ENCODE assay signal across 8 cellular contexts in the genomic region with DNA sequence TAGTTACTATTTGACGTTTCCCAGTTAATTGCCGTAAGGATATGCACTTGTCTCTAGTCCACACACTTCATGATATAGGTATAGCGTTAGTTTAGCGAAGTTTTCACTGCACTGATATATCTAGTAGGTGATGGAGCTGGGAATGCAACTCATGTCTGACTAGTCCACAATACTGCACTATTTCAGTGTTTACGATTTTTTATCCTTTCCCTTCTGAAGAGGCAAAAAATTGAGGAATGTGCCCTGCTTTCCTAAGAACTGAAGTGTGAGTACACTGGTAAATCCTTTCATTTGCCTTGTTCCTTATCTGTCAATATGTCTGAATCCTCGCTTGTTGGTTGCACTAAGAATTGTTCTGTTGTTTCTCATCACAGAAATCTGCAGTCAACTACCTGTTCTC. TPM values are rescaled to one million over a fixed set of nuclear protein-coding genes. Genes with fewer than 3 reads are reported as not detected.
DNase-seq lines count a peak whose midpoint lies in the region; ATAC-seq and TF ChIP-seq lines count a peak whose summit lies in the region.

No MANE protein-coding gene starts in this region.

- H3K4me3 Mint-ChIP-seq in activated CD8-positive, alpha-beta memory T cell treated with anti-CD3 and anti-CD28 coated beads, Interleukin-2, amount 10 ng/mL, durations not matched to agents 7 days and 5 days, result peak overlapping the region; percentile 88
- H3K4me3 Mint-ChIP-seq in activated naive CD8-positive, alpha-beta T cell treated with anti-CD3 and anti-CD28 coated beads for 36 hours, result peak overlapping the region; percentile 95

- peaks cover 33% of the 10 kb centered on the region for H3K36me3 Mint-ChIP-seq in activated CD8-positive, alpha-beta memory T cell treated with anti-CD3 and anti-CD28 coated beads, Interleukin-2, amount 10 ng/mL, durations not matched to agents 7 days and 5 days
- peaks cover 37% of the 10 kb centered on the region for H3K36me3 Mint-ChIP-seq in activated naive CD8-positive, alpha-beta T cell treated with anti-CD3 and anti-CD28 coated beads for 36 hours

- no peak for DNase-seq in activated CD8-positive, alpha-beta memory T cell treated with anti-CD3 and anti-CD28 coated beads, Interleukin-2, amount 10 ng/mL, durations not matched to agents 7 days and 5 days
- DNase-seq in activated CD8-positive, alpha-beta memory T cell treated with anti-CD3 and anti-CD28 coated beads for 24 hours, result no peak
- no peak for DNase-seq in activated naive CD8-positive, alpha-beta T cell treated with anti-CD3 and anti-CD28 coated beads for 36 hours
- DNase-seq in kidney epithelial cell (ENCODE audit: low read depth) (no peak), thyroid gland (no peak), NCI-H187 (lab: John Stamatoyannopoulos, UW) (no peak), NCI-H1417 (lab: John Stamatoyannopoulos, UW) (no peak)

- intact Hi-C loops in thyroid gland (cut with DNase I), result no loop called here

- TF ChIP-seq POLR2A in thyroid gland (IDR thresholded peaks at IDR 0.05), result no peak

- peak overlapping the region in 2 of 3 donors; percentile 58 to 69 for H3K27ac ChIP-seq in thyroid gland

- 49 to 50% methylated on average over 6 of the region's 6 CpGs for WGBS in thyroid gland, 2 donors

- no peaks in the 10 kb centered on the region for H3K9me3 ChIP-seq in thyroid gland

- H3K27me3 Mint-ChIP-seq in activated CD8-positive, alpha-beta memory T cell treated with anti-CD3 and anti-CD28 coated beads, Interleukin-2, amount 10 ng/mL, durations not matched to agents 7 days and 5 days, result no peaks in the 10 kb centered on the region
- peaks cover 4% of the 10 kb centered on the region for H3K27me3 Mint-ChIP-seq in activated naive CD8-positive, alpha-beta T cell treated with anti-CD3 and anti-CD28 coated beads for 36 hours

- H3K4me3 ChIP-seq in kidney epithelial cell (ENCODE audit: low read depth, low read length), result peak overlapping the region; percentile 66
- H3K4me3 ChIP-seq in thyroid gland (replicated peaks in 1 of 3), result peak overlapping the region in 1 of 3 donors; percentile 30

- no peaks in the 10 kb centered on the region for H3K27me3 ChIP-seq in kidney epithelial cell (ENCODE audit: control insufficient read depth, insufficient read depth, low read length)
- H3K27me3 ChIP-seq in thyroid gland, result no peaks in the 10 kb centered on the region

- no peaks in the 10 kb centered on the region for H3K4me1 ChIP-seq in thyroid gland

- TF ChIP-seq CTCF in kidney epithelial cell (IDR thresholded peaks at IDR 0.05; ENCODE audit: insufficient read depth, low read length, poor library complexity, severe bottlenecking) (no peak), thyroid gland (IDR thresholded peaks at IDR 0.05) (no peak)

- no peaks in the 10 kb centered on the region for H3K9me3 Mint-ChIP-seq in activated CD8-positive, alpha-beta memory T cell treated with anti-CD3 and anti-CD28 coated beads, Interleukin-2, amount 10 ng/mL, durations not matched to agents 7 days and 5 days (ENCODE audit: low read depth)
- H3K9me3 Mint-ChIP-seq in activated naive CD8-positive, alpha-beta T cell treated with anti-CD3 and anti-CD28 coated beads for 36 hours, result no peaks in the 10 kb centered on the region

- peaks cover 27% of the 10 kb centered on the region for H3K4me1 Mint-ChIP-seq in activated CD8-positive, alpha-beta memory T cell treated with anti-CD3 and anti-CD28 coated beads, Interleukin-2, amount 10 ng/mL, durations not matched to agents 7 days and 5 days
- H3K4me1 Mint-ChIP-seq in activated naive CD8-positive, alpha-beta T cell treated with anti-CD3 and anti-CD28 coated beads for 36 hours, result peaks cover 18% of the 10 kb centered on the region

- ATAC-seq in activated CD8-positive, alpha-beta memory T cell treated with anti-CD3 and anti-CD28 coated beads, Interleukin-2, amount 10 ng/mL, durations not matched to agents 7 days and 5 days, result no peak
- no peak for ATAC-seq in HG03432 (IDR thresholded peaks at IDR 0.05; ENCODE audit: unreplicated experiment)

- H3K27ac Mint-ChIP-seq in activated CD8-positive, alpha-beta memory T cell treated with anti-CD3 and anti-CD28 coated beads, Interleukin-2, amount 10 ng/mL, durations not matched to agents 7 days and 5 days, result peak overlapping the region; percentile 89
- peak overlapping the region; percentile 98 for H3K27ac Mint-ChIP-seq in activated naive CD8-positive, alpha-beta T cell treated with anti-CD3 and anti-CD28 coated beads for 36 hours

- no peaks in the 10 kb centered on the region for H3K36me3 ChIP-seq in kidney epithelial cell (ENCODE audit: control insufficient read depth, insufficient read depth, low read length)
- no peaks in the 10 kb centered on the region for H3K36me3 ChIP-seq in thyroid gland

- CTCF ChIA-PET in activated CD8-positive, alpha-beta memory T cell treated with anti-CD3 and anti-CD28 coated beads, Interleukin-2, amount 10 ng/mL, durations not matched to agents 7 days and 5 days (lab: Charles Lee), result interaction anchor here (0.9 to 1.3 kb wide), 2 partner anchors 13 to 45 kb away, joined by 3 to 4 read pairs; no protein-coding TSS in a partner anchor

RNA-seq across cellular contexts. Expression of gene RPL36A, which starts 1.0 kb away (rescaled TPM):
- total RNA-seq in activated CD8-positive, alpha-beta memory T cell treated with anti-CD3 and anti-CD28 coated beads, Interleukin-2, amount 10 ng/mL, durations not matched to agents 7 days and 5 days, result 100 to 1,000 TPM; 178 to 225 TPM
- total RNA-seq in activated naive CD8-positive, alpha-beta T cell treated with anti-CD3 and anti-CD28 coated beads for 36 hours, result 100 to 1,000 TPM; 329 to 361 TPM
- total RNA-seq in kidney epithelial cell (1,018 and 3,844 TPM in 2 replicates), thyroid gland (1,000 to 10,000 TPM in 2 of 4 donors, 100 to 1,000 TPM in 2; 258 to 2,076 (median 1,246) TPM)

RNA-seq across cellular contexts. Expression of gene BTK, which starts 5.8 kb away (rescaled TPM):
- total RNA-seq in activated CD8-positive, alpha-beta memory T cell treated with anti-CD3 and anti-CD28 coated beads, Interleukin-2, amount 10 ng/mL, durations not matched to agents 7 days and 5 days, result under 1 TPM; 0.14 to 0.41 TPM
- 1 to 10 TPM in 1 of 2 experiments, under 1 TPM in 1; 0.85 to 1.1 TPM for total RNA-seq in activated naive CD8-positive, alpha-beta T cell treated with anti-CD3 and anti-CD28 coated beads for 36 hours
- total RNA-seq in kidney epithelial cell (not detected in 2 replicates), thyroid gland (1 to 10 TPM in 3 of 4 donors, under 1 TPM in 1; 0.49 to 5.2 (median 1.6) TPM)

RNA-seq across cellular contexts. Expression of gene GLA, which starts 15.9 kb away (rescaled TPM):
- total RNA-seq in activated CD8-positive, alpha-beta memory T cell treated with anti-CD3 and anti-CD28 coated beads, Interleukin-2, amount 10 ng/mL, durations not matched to agents 7 days and 5 days, result 10 to 100 TPM; 40.2 to 60.4 TPM
- total RNA-seq in activated naive CD8-positive, alpha-beta T cell treated with anti-CD3 and anti-CD28 coated beads for 36 hours, result 10 to 100 TPM; 51.3 to 56.3 TPM
- total RNA-seq in kidney epithelial cell (24.4 and 39.6 TPM in 2 replicates), thyroid gland (10 to 100 TPM; 16.5 to 37.5 (median 26.8) TPM)

RNA-seq across cellular contexts. Expression of gene HNRNPH2, which starts 16.2 kb away (rescaled TPM):
- 10 to 100 TPM; 30.7 to 31.2 TPM for total RNA-seq in activated CD8-positive, alpha-beta memory T cell treated with anti-CD3 and anti-CD28 coated beads, Interleukin-2, amount 10 ng/mL, durations not matched to agents 7 days and 5 days
- 10 to 100 TPM; 19.2 to 19.3 TPM for total RNA-seq in activated naive CD8-positive, alpha-beta T cell treated with anti-CD3 and anti-CD28 coated beads for 36 hours
- total RNA-seq in kidney epithelial cell (44.7 and 51.1 TPM in 2 replicates), thyroid gland (10 to 100 TPM; 53.5 to 68.4 (median 67.5) TPM)

RNA-seq across cellular contexts. Expression of gene TIMM8A, which starts 43.3 kb away (rescaled TPM):
- 10 to 100 TPM; 16.7 to 23.6 TPM for total RNA-seq in activated CD8-positive, alpha-beta memory T cell treated with anti-CD3 and anti-CD28 coated beads, Interleukin-2, amount 10 ng/mL, durations not matched to agents 7 days and 5 days
- total RNA-seq in activated naive CD8-positive, alpha-beta T cell treated with anti-CD3 and anti-CD28 coated beads for 36 hours, result 10 to 100 TPM; 36.0 to 39.8 TPM
- total RNA-seq in kidney epithelial cell, result 11.7 and 11.8 TPM in 2 replicates
- 1 to 10 TPM; 3.9 to 6.4 (median 4.9) TPM for total RNA-seq in thyroid gland
